11 cellular contexts compared by ENCODE assay signal in the genomic region with DNA sequence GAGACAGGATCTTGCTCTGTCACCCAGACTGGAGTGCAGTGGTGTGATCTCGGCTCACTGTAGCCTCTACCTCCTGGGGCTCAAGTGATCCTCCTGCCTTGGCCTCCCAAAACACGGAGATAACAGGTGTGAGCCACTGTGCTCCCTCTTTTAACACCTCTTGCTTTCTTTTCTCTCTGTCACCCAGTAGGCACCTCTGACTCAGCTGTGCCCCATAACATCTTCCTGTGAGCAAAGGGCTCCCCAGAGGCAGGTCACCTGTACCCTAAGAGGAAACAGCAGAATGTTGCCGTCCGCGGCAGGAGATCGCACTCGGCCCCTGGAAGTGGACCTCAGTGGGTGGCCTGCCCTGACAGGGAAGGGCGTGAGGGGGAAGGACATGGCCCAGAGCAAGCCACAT. TPM values are rescaled to one million over a fixed set of nuclear protein-coding genes. Genes with fewer than 3 reads are reported as not detected.
DNase-seq lines count a peak whose midpoint lies in the region; ATAC-seq and TF ChIP-seq lines count a peak whose summit lies in the region.
"Had no signal": no experiment of that assay in that cellular context is flagged by ENCODE, and none has a peak within 500 bp of the region (broad histone marks: within the 10 kb centered on the region; RNA-seq: fewer than 3 reads in every experiment).

No MANE protein-coding gene starts in this region.

- H3K27me3 Mint-ChIP-seq in central memory CD8-positive, alpha-beta T cell = no peaks in the 10 kb centered on the region
- H3K27me3 Mint-ChIP-seq in glutamatergic neuron (ENCODE audit: unreplicated experiment) = no peaks in the 10 kb centered on the region

- no peaks in the 10 kb centered on the region for H3F3A ChIP-seq in PC-9 (ENCODE audit: insufficient read depth, low read depth)

- H3K27me3 ChIP-seq in H7 (ENCODE audit: control insufficient read depth, insufficient read depth, low read length) = no peaks in the 10 kb centered on the region
- H3K27me3 ChIP-seq in PC-9 (ENCODE audit: insufficient read depth, low read depth) = no peaks in the 10 kb centered on the region

- POLR2A ChIA-PET in PC-9 (lab: Charles Lee; ENCODE audit: unreplicated experiment) = no interaction called here

- H3K4me2 ChIP-seq in PC-9 = no peak overlapping the region
- H3K4me2 ChIP-seq: GM23338 had no signal

- intact Hi-C loops in PC-9 (cut with micrococcal nuclease; ENCODE audit: unreplicated experiment) = no loop called here

- no peak overlapping the region for H3K4me3 ChIP-seq in H7 (ENCODE audit: insufficient read depth, low read depth, low read length)
- H3K4me3 ChIP-seq in PC-9 = no peak overlapping the region
- H3K4me3 ChIP-seq: GM23338 had no signal

- H2AFZ ChIP-seq in PC-9 = no peak overlapping the region
- H2AFZ ChIP-seq: GM23338 had no signal

- no TSS peak for BruUV-seq in PC-9 (replicated peaks; lab: Mats Ljungman, UMichigan)

- H3K79me2 ChIP-seq in PC-9 (ENCODE audit: low read depth) = no peaks in the 10 kb centered on the region

- H3K36me3 ChIP-seq in H7 (replicated peaks; ENCODE audit: control insufficient read depth, insufficient read depth, low read length) (peaks cover 2% of the 10 kb centered on the region), PC-9 (ENCODE audit: low read depth) (no peaks in the 10 kb centered on the region)

- no peak overlapping the region for H3K27ac ChIP-seq in PC-9

- no peaks in the 10 kb centered on the region for H3K9me3 ChIP-seq in PC-9 (ENCODE audit: insufficient read depth, low read depth)

- peak overlapping the region; percentile 99 for H3K4me3 Mint-ChIP-seq in central memory CD8-positive, alpha-beta T cell
- H3K4me3 Mint-ChIP-seq in glutamatergic neuron (ENCODE audit: unreplicated experiment) = no peak overlapping the region
- H3K4me3 Mint-ChIP-seq: GM23338 had no signal

- H3K9me3 Mint-ChIP-seq in central memory CD8-positive, alpha-beta T cell = no peaks in the 10 kb centered on the region
- H3K9me3 Mint-ChIP-seq in glutamatergic neuron (ENCODE audit: unreplicated experiment) = peaks cover 3% of the 10 kb centered on the region
- H3K9me3 Mint-ChIP-seq: GM23338 had no signal

- H3K27ac Mint-ChIP-seq in central memory CD8-positive, alpha-beta T cell (ENCODE audit: low read depth) = peak overlapping the region; percentile 94
- H3K27ac Mint-ChIP-seq in glutamatergic neuron (ENCODE audit: unreplicated experiment) = no peak overlapping the region
- H3K27ac Mint-ChIP-seq: GM23338 had no signal

- peak; percentile 33 for DNase-seq in H7
- peak; percentile 2 to 22 for DNase-seq in activated CD4-positive, alpha-beta T cell treated with anti-CD3 and anti-CD28 coated beads, Interleukin-2, amount 50 U/mL, for 24 hours (ENCODE audit: low read depth in 1 of 2, low spot score in 1 of 2)
- peak in 1 of 2 donors; percentile 44 for DNase-seq in central memory CD8-positive, alpha-beta T cell (ENCODE audit: low spot score in 2 of 2)
- peak; percentile 44 for DNase-seq in stimulated activated CD4-positive, alpha-beta T cell treated with anti-CD3 and anti-CD28 coated beads, Interleukin-4, amount 100 ng/mL, for 24 hours
- no peak for DNase-seq in PC-9
- DNase-seq in NCI-H526 (lab: John Stamatoyannopoulos, UW) = no peak
- no peak for DNase-seq in glutamatergic neuron
- no peak for DNase-seq in SKM-1 treated with dmso at 0.1 percent for 144 hours (lab: John Stamatoyannopoulos, UW; ENCODE audit: unreplicated experiment)
- DNase-seq: NCI-H2107 had no signal

- H3K9me2 ChIP-seq in PC-9 (ENCODE audit: insufficient read depth) = no peaks in the 10 kb centered on the region

- H4K20me1 ChIP-seq in PC-9 (ENCODE audit: insufficient read depth) = no peaks in the 10 kb centered on the region

- peaks cover 22% of the 10 kb centered on the region for H3K36me3 Mint-ChIP-seq in central memory CD8-positive, alpha-beta T cell (ENCODE audit: insufficient read depth)
- no peaks in the 10 kb centered on the region for H3K36me3 Mint-ChIP-seq in glutamatergic neuron (ENCODE audit: unreplicated experiment)

- H3K4me1 ChIP-seq in PC-9 (replicated peaks; ENCODE audit: insufficient read depth) = no peaks in the 10 kb centered on the region

- peak; percentile 57 for ATAC-seq in central memory CD8-positive, alpha-beta T cell (replicated peaks; ENCODE audit: extremely low read depth, poor library complexity, severe bottlenecking)

- TF ChIP-seq CTCF in PC-9 (conservative IDR thresholded peaks at IDR 0.05) (no peak), glutamatergic neuron (IDR thresholded peaks at IDR 0.05; ENCODE audit: partially characterized antibody, unreplicated experiment) (no peak)

- CTCF ChIA-PET in PC-9 (lab: Charles Lee) = no interaction called here

- H3K4me1 Mint-ChIP-seq in central memory CD8-positive, alpha-beta T cell = peaks cover 49% of the 10 kb centered on the region
- no peaks in the 10 kb centered on the region for H3K4me1 Mint-ChIP-seq in glutamatergic neuron (ENCODE audit: low read depth, unreplicated experiment)

RNA-seq across cellular contexts. Expression of gene NLRC3, which starts 0.9 kb away (rescaled TPM):
- total RNA-seq in H7 (2014; rRNA removed; shearing (Covaris generic)) = 0.03 and 0.11 TPM in 2 replicates
- total RNA-seq in PC-9 (2021) (not detected in 2 replicates), glutamatergic neuron (ENCODE audit: unreplicated experiment) (not detected)
- total RNA-seq: fibroblast of villous mesenchyme had no signal

RNA-seq across cellular contexts. Expression of gene SLX4, which starts 33.3 kb away (rescaled TPM):
- 8.4 and 11.3 TPM in 2 replicates for total RNA-seq in H7 (2014; rRNA removed; shearing (Covaris generic))
- 11.5 and 13.8 TPM in 2 replicates for total RNA-seq in PC-9 (2021)
- 14.1 TPM for total RNA-seq in glutamatergic neuron (ENCODE audit: unreplicated experiment)

Comparison
In these comparisons a context has a peak if more than half of its experiments do, and no peak if none do; other contexts are left out.
1. DNase-seq: peak in H7 (single experiment), activated CD4-positive, alpha-beta T cell treated with anti-CD3 and anti-CD28 coated beads, Interleukin-2, amount 50 U/mL, for 24 hours (2 of 2) and stimulated activated CD4-positive, alpha-beta T cell treated with anti-CD3 and anti-CD28 coated beads, Interleukin-4, amount 100 ng/mL, for 24 hours (single experiment); none in PC-9 (0 of 2), NCI-H526 (0 of 2), glutamatergic neuron (single experiment) and SKM-1 treated with dmso at 0.1 percent for 144 hours (single experiment).